ENCODE assay signal across 18 cellular contexts in genomic region chr3:145899229-145899628, GRCh38.
DNase-seq lines count a peak whose midpoint lies in the region; ATAC-seq and TF ChIP-seq lines count a peak whose summit lies in the region.
"Had no signal": no experiment of that assay in that cellular context is flagged by ENCODE, and none has a peak within 500 bp of the region (broad histone marks: within the 10 kb centered on the region; RNA-seq: fewer than 3 reads in every experiment).

No MANE protein-coding gene starts in this region.

- no peak overlapping the region for H3K27ac ChIP-seq in colonic mucosa
- H3K27ac ChIP-seq: BLaER1, GM23248, RWPE1, thyroid gland had no signal

- no peaks in the 10 kb centered on the region for H3K27me3 ChIP-seq in colonic mucosa
- H3K27me3 ChIP-seq: BLaER1, thyroid gland had no signal

- TF ChIP-seq CTCF in glutamatergic neuron (IDR thresholded peaks at IDR 0.05; ENCODE audit: partially characterized antibody, unreplicated experiment) (no peak), colonic mucosa (IDR thresholded peaks at IDR 0.05) (no peak)

- H3K36me3 ChIP-seq in colonic mucosa = no peaks in the 10 kb centered on the region
- H3K36me3 ChIP-seq: BLaER1, thyroid gland had no signal

- H3K27me3 Mint-ChIP-seq in glutamatergic neuron (ENCODE audit: unreplicated experiment) = peaks cover 2% of the 10 kb centered on the region

- H3K36me3 Mint-ChIP-seq in glutamatergic neuron (ENCODE audit: unreplicated experiment) = no peaks in the 10 kb centered on the region

- H3K4me1 ChIP-seq in colonic mucosa = no peaks in the 10 kb centered on the region
- H3K4me1 ChIP-seq: thyroid gland had no signal

- H3K4me3 ChIP-seq in colonic mucosa = no peak overlapping the region
- H3K4me3 ChIP-seq: BLaER1, thyroid gland had no signal

- peak overlapping the region; percentile 25 for H3K4me3 Mint-ChIP-seq in glutamatergic neuron (ENCODE audit: unreplicated experiment)
- H3K4me3 Mint-ChIP-seq: nephron had no signal

- DNase-seq in NCI-H1436 (lab: John Stamatoyannopoulos, UW) (peak; percentile 46), glutamatergic neuron (no peak), NCI-H524 treated with DMSO at 0.1 percent for 48 hours (lab: John Stamatoyannopoulos, UW) (no peak), NCI-H128 (lab: John Stamatoyannopoulos, UW; ENCODE audit: unreplicated experiment) (no peak), colonic mucosa (no peak)
- DNase-seq: activated CD4-positive, CD25-positive, alpha-beta regulatory T cell treated with anti-CD3 and anti-CD28 coated beads, Interleukin-2, amount 50 U/mL, for 72 hours; activated naive CD4-positive, alpha-beta T cell treated with anti-CD3 and anti-CD28 coated beads, Interleukin-2, amount 50 U/mL, for 16 hours; DMS53; effector CD8-positive, alpha-beta T cell; NCI-H1048; stimulated activated CD4-positive, alpha-beta T cell treated with anti-CD3 and anti-CD28 coated beads, Interleukin-2, amount 100 ng/mL, for 24 hours; thyroid gland had no signal

- peak overlapping the region; percentile 26 for H3K27ac Mint-ChIP-seq in glutamatergic neuron (ENCODE audit: unreplicated experiment)
- H3K27ac Mint-ChIP-seq: nephron had no signal

- peak; percentile 37 for ATAC-seq in GM19043 (IDR thresholded peaks at IDR 0.05; ENCODE audit: low read depth, unreplicated experiment)
- peak; percentile 39 for ATAC-seq in HG02885 (IDR thresholded peaks at IDR 0.05; ENCODE audit: poor library complexity, unreplicated experiment)

- peaks cover 37% of the 10 kb centered on the region for H3K4me1 Mint-ChIP-seq in glutamatergic neuron (ENCODE audit: low read depth, unreplicated experiment)

- no peaks in the 10 kb centered on the region for H3K9me3 ChIP-seq in colonic mucosa
- H3K9me3 ChIP-seq: BLaER1, thyroid gland had no signal

- H3K9ac ChIP-seq in colonic mucosa (ENCODE audit: low read depth in 2 of 2, low read length in 2 of 2) = no peak overlapping the region
- H3K9ac ChIP-seq: BLaER1 had no signal

- intact Hi-C loops in colonic mucosa (cut with DNase I) = no loop called here

- H3K9me3 Mint-ChIP-seq in glutamatergic neuron (ENCODE audit: unreplicated experiment) = peaks cover 4% of the 10 kb centered on the region
- H3K9me3 Mint-ChIP-seq: nephron had no signal
